Comparison of ENCODE assay signal across 17 cellular contexts in genomic region chr10:110110338-110110737, GRCh38.
DNase-seq lines count a peak whose midpoint lies in the region; ATAC-seq, FAIRE-seq and TF ChIP-seq lines count a peak whose summit lies in the region.
"Had no signal": no experiment of that assay in that cellular context is flagged by ENCODE, and none has a peak within 500 bp of the region (broad histone marks: within the 10 kb centered on the region; RNA-seq: fewer than 3 reads in every experiment).

No MANE protein-coding gene starts in this region.

- TF ChIP-seq EP300 in suprapubic skin (IDR thresholded peaks at IDR 0.05): no peak

- H3K27ac Mint-ChIP-seq in activated CD8-positive, alpha-beta T cell treated with anti-CD3 and anti-CD28 coated beads for 36 hours: peak overlapping the region; percentile 63
- H3K27ac Mint-ChIP-seq in activated CD8-positive, alpha-beta T cell treated with anti-CD3 and anti-CD28 coated beads, Interleukin-2, amount 10 ng/mL, durations not matched to agents 7 days and 5 days: no peak overlapping the region
- peak overlapping the region; percentile 21 for H3K27ac Mint-ChIP-seq in activated naive CD8-positive, alpha-beta T cell treated with anti-CD3 and anti-CD28 coated beads, Interleukin-2, amount 50 U/mL, for 24 hours
- H3K27ac Mint-ChIP-seq in stimulated activated effector memory CD8-positive, alpha-beta T cell treated with anti-CD3 and anti-CD28 coated beads, Interleukin-12 subunit alpha, Interleukin-12 subunit beta, amount 100 ng/mL, for 72 hours: peak overlapping the region; percentile 32

- TF ChIP-seq POLR2A in suprapubic skin (IDR thresholded peaks at IDR 0.05): no peak

- no peak for DNase-seq in activated CD8-positive, alpha-beta T cell treated with anti-CD3 and anti-CD28 coated beads for 36 hours
- DNase-seq in activated CD8-positive, alpha-beta T cell treated with anti-CD3 and anti-CD28 coated beads, Interleukin-2, amount 10 ng/mL, durations not matched to agents 7 days and 5 days: no peak
- DNase-seq in GM19239 (ENCODE audit: insufficient read length, low spot score) (no peak), suprapubic skin (ENCODE audit: low spot score in 2 of 2) (no peak), 8988T (no peak)
- DNase-seq in activated naive CD8-positive, alpha-beta T cell treated with anti-CD3 and anti-CD28 coated beads, Interleukin-2, amount 50 U/mL, for 24 hours: no peak
- DNase-seq in stimulated activated effector memory CD8-positive, alpha-beta T cell treated with anti-CD3 and anti-CD28 coated beads, Interleukin-12 subunit alpha, Interleukin-12 subunit beta, amount 100 ng/mL, for 72 hours (ENCODE audit: low spot score in 2 of 2): no peak
- DNase-seq: ACHN; activated CD4-positive, CD25-positive, alpha-beta regulatory T cell treated with anti-CD3 and anti-CD28 coated beads, Interleukin-2, amount 50 U/mL, for 72 hours; caudate nucleus; GM23248; IMR-90; NCI-H1930; NCI-H446; stomach had no signal

- no peaks in the 10 kb centered on the region for H3K27me3 Mint-ChIP-seq in activated CD8-positive, alpha-beta T cell treated with anti-CD3 and anti-CD28 coated beads for 36 hours
- H3K27me3 Mint-ChIP-seq in activated CD8-positive, alpha-beta T cell treated with anti-CD3 and anti-CD28 coated beads, Interleukin-2, amount 10 ng/mL, durations not matched to agents 7 days and 5 days (ENCODE audit: low read depth): no peaks in the 10 kb centered on the region
- no peaks in the 10 kb centered on the region for H3K27me3 Mint-ChIP-seq in activated naive CD8-positive, alpha-beta T cell treated with anti-CD3 and anti-CD28 coated beads, Interleukin-2, amount 50 U/mL, for 24 hours

- peaks cover 25% of the 10 kb centered on the region for H3K36me3 Mint-ChIP-seq in activated CD8-positive, alpha-beta T cell treated with anti-CD3 and anti-CD28 coated beads for 36 hours (ENCODE audit: low read depth)
- peaks cover 64% of the 10 kb centered on the region for H3K36me3 Mint-ChIP-seq in activated CD8-positive, alpha-beta T cell treated with anti-CD3 and anti-CD28 coated beads, Interleukin-2, amount 10 ng/mL, durations not matched to agents 7 days and 5 days (ENCODE audit: low read depth)
- peaks cover 15% of the 10 kb centered on the region for H3K36me3 Mint-ChIP-seq in activated naive CD8-positive, alpha-beta T cell treated with anti-CD3 and anti-CD28 coated beads, Interleukin-2, amount 50 U/mL, for 24 hours (ENCODE audit: low read depth)
- peaks cover 54% of the 10 kb centered on the region for H3K36me3 Mint-ChIP-seq in stimulated activated effector memory CD8-positive, alpha-beta T cell treated with anti-CD3 and anti-CD28 coated beads, Interleukin-12 subunit alpha, Interleukin-12 subunit beta, amount 100 ng/mL, for 72 hours

- CTCF ChIA-PET in activated CD8-positive, alpha-beta T cell treated with anti-CD3 and anti-CD28 coated beads for 36 hours (lab: Charles Lee): interaction anchor here (0.6 to 1.1 kb wide), 6 partner anchors 14 to 169 kb away, joined by 3 to 6 read pairs (median 4); no protein-coding TSS in a partner anchor
- CTCF ChIA-PET in activated CD8-positive, alpha-beta T cell treated with anti-CD3 and anti-CD28 coated beads, Interleukin-2, amount 10 ng/mL, durations not matched to agents 7 days and 5 days (lab: Charles Lee): interaction anchor here (0.9 to 1.4 kb wide), 2 partner anchors 27 to 134 kb away, joined by 3 to 5 read pairs; no protein-coding TSS in a partner anchor

- intact Hi-C loops in activated CD8-positive, alpha-beta T cell treated with anti-CD3 and anti-CD28 coated beads for 36 hours (cut with micrococcal nuclease): no loop called here

- no peaks in the 10 kb centered on the region for H3K9me3 Mint-ChIP-seq in activated CD8-positive, alpha-beta T cell treated with anti-CD3 and anti-CD28 coated beads for 36 hours
- H3K9me3 Mint-ChIP-seq in activated CD8-positive, alpha-beta T cell treated with anti-CD3 and anti-CD28 coated beads, Interleukin-2, amount 10 ng/mL, durations not matched to agents 7 days and 5 days (ENCODE audit: insufficient read depth): no peaks in the 10 kb centered on the region
- H3K9me3 Mint-ChIP-seq in activated naive CD8-positive, alpha-beta T cell treated with anti-CD3 and anti-CD28 coated beads, Interleukin-2, amount 50 U/mL, for 24 hours: no peaks in the 10 kb centered on the region
- no peaks in the 10 kb centered on the region for H3K9me3 Mint-ChIP-seq in stimulated activated effector memory CD8-positive, alpha-beta T cell treated with anti-CD3 and anti-CD28 coated beads, Interleukin-12 subunit alpha, Interleukin-12 subunit beta, amount 100 ng/mL, for 72 hours

- H3K36me3 ChIP-seq in suprapubic skin: peaks cover 33% of the 10 kb centered on the region

- peak; percentile 60 for FAIRE-seq in GM19239 (lab: Jason Lieb, UNC)

- H3K9me3 ChIP-seq in suprapubic skin: no peaks in the 10 kb centered on the region
- H3K9me3 ChIP-seq: stomach had no signal

- no peak overlapping the region for H3K27ac ChIP-seq in suprapubic skin
- H3K27ac ChIP-seq: GM23248, stomach had no signal

- H3K4me3 Mint-ChIP-seq in activated CD8-positive, alpha-beta T cell treated with anti-CD3 and anti-CD28 coated beads for 36 hours: no peak overlapping the region
- H3K4me3 Mint-ChIP-seq in activated CD8-positive, alpha-beta T cell treated with anti-CD3 and anti-CD28 coated beads, Interleukin-2, amount 10 ng/mL, durations not matched to agents 7 days and 5 days: no peak overlapping the region
- no peak overlapping the region for H3K4me3 Mint-ChIP-seq in activated naive CD8-positive, alpha-beta T cell treated with anti-CD3 and anti-CD28 coated beads, Interleukin-2, amount 50 U/mL, for 24 hours
- no peak overlapping the region for H3K4me3 Mint-ChIP-seq in stimulated activated effector memory CD8-positive, alpha-beta T cell treated with anti-CD3 and anti-CD28 coated beads, Interleukin-12 subunit alpha, Interleukin-12 subunit beta, amount 100 ng/mL, for 72 hours

- ATAC-seq in activated CD8-positive, alpha-beta T cell treated with anti-CD3 and anti-CD28 coated beads for 36 hours: peak; percentile 84
- no peak for ATAC-seq in activated CD8-positive, alpha-beta T cell treated with anti-CD3 and anti-CD28 coated beads, Interleukin-2, amount 10 ng/mL, durations not matched to agents 7 days and 5 days
- peak; percentile 72 for ATAC-seq in activated naive CD8-positive, alpha-beta T cell treated with anti-CD3 and anti-CD28 coated beads, Interleukin-2, amount 50 U/mL, for 24 hours
- peak; percentile 80 for ATAC-seq in stimulated activated effector memory CD8-positive, alpha-beta T cell treated with anti-CD3 and anti-CD28 coated beads, Interleukin-12 subunit alpha, Interleukin-12 subunit beta, amount 100 ng/mL, for 72 hours
- no peak for ATAC-seq in GM18861 (IDR thresholded peaks at IDR 0.05; ENCODE audit: unreplicated experiment)
- ATAC-seq: Right ventricle myocardium inferior had no signal

- WGBS in suprapubic skin: 98% methylated on average over 3 of the region's 3 CpGs

- H3K4me3 ChIP-seq in suprapubic skin: no peak overlapping the region
- H3K4me3 ChIP-seq: GM23248, stomach had no signal

- peaks cover 27% of the 10 kb centered on the region for H3K4me1 Mint-ChIP-seq in activated CD8-positive, alpha-beta T cell treated with anti-CD3 and anti-CD28 coated beads for 36 hours (ENCODE audit: low read depth)
- H3K4me1 Mint-ChIP-seq in activated CD8-positive, alpha-beta T cell treated with anti-CD3 and anti-CD28 coated beads, Interleukin-2, amount 10 ng/mL, durations not matched to agents 7 days and 5 days (ENCODE audit: low read depth): no peaks in the 10 kb centered on the region
- peaks cover 26% of the 10 kb centered on the region for H3K4me1 Mint-ChIP-seq in activated naive CD8-positive, alpha-beta T cell treated with anti-CD3 and anti-CD28 coated beads, Interleukin-2, amount 50 U/mL, for 24 hours
- H3K4me1 Mint-ChIP-seq in stimulated activated effector memory CD8-positive, alpha-beta T cell treated with anti-CD3 and anti-CD28 coated beads, Interleukin-12 subunit alpha, Interleukin-12 subunit beta, amount 100 ng/mL, for 72 hours: peaks cover 13% of the 10 kb centered on the region

- H3K4me1 ChIP-seq in suprapubic skin: no peaks in the 10 kb centered on the region

- POLR2A ChIA-PET in activated CD8-positive, alpha-beta T cell treated with anti-CD3 and anti-CD28 coated beads for 36 hours (lab: Charles Lee): interaction anchor here (0.6 kb wide), 1 partner anchor 11 kb away, joined by 3 read pairs; no protein-coding TSS in a partner anchor
- POLR2A ChIA-PET in activated CD8-positive, alpha-beta T cell treated with anti-CD3 and anti-CD28 coated beads, Interleukin-2, amount 10 ng/mL, durations not matched to agents 7 days and 5 days (lab: Charles Lee): no interaction called here

- no peak for TF ChIP-seq CTCF in activated CD8-positive, alpha-beta T cell treated with anti-CD3 and anti-CD28 coated beads for 36 hours (IDR thresholded peaks at IDR 0.05)
- no peak for TF ChIP-seq CTCF in suprapubic skin (IDR thresholded peaks at IDR 0.05)

- no peaks in the 10 kb centered on the region for H3K27me3 ChIP-seq in suprapubic skin
- H3K27me3 ChIP-seq: stomach had no signal

Comparison
In these comparisons a context has a peak if more than half of its experiments do, and no peak if none do; other contexts are left out.
1. ATAC-seq: peak in activated CD8-positive, alpha-beta T cell treated with anti-CD3 and anti-CD28 coated beads for 36 hours (single experiment), activated naive CD8-positive, alpha-beta T cell treated with anti-CD3 and anti-CD28 coated beads, Interleukin-2, amount 50 U/mL, for 24 hours (single experiment) and stimulated activated effector memory CD8-positive, alpha-beta T cell treated with anti-CD3 and anti-CD28 coated beads, Interleukin-12 subunit alpha, Interleukin-12 subunit beta, amount 100 ng/mL, for 72 hours (single experiment); none in activated CD8-positive, alpha-beta T cell treated with anti-CD3 and anti-CD28 coated beads, Interleukin-2, amount 10 ng/mL, durations not matched to agents 7 days and 5 days (single experiment) and GM18861 (single experiment).